In genomic region chr5:179288101-179288808, GRCh38 we compare ENCODE assay signal across 21 cellular contexts. TPM values are rescaled to one million over a fixed set of nuclear protein-coding genes. Genes with fewer than 3 reads are reported as not detected.
DNase-seq lines count a peak whose midpoint lies in the region; ATAC-seq and TF ChIP-seq lines count a peak whose summit lies in the region.
"Had no signal": no experiment of that assay in that cellular context is flagged by ENCODE, and none has a peak within 500 bp of the region (broad histone marks: within the 10 kb centered on the region; RNA-seq: fewer than 3 reads in every experiment).

No MANE protein-coding gene starts in this region.

- H2AK5ac ChIP-seq in H9 (ENCODE audit: insufficient read length, low read length) (no peak overlapping the region), neuronal stem cell (ENCODE audit: low read depth, low read length) (peak overlapping the region; percentile 91)

- H2BK12ac ChIP-seq in H9 (ENCODE audit: insufficient read length, low read depth, low read length) (no peak overlapping the region), neuronal stem cell (ENCODE audit: low read length) (no peak overlapping the region)

- H3K9ac ChIP-seq in H9 (ENCODE audit: extremely low read depth, insufficient read length, low read length): no peak overlapping the region
- no peak overlapping the region for H3K9ac ChIP-seq in neuronal stem cell (ENCODE audit: low read depth, low read length, poor library complexity)
- peak overlapping the region in 1 of 5 donors; percentile 17 for H3K9ac ChIP-seq in subcutaneous abdominal adipose tissue (ENCODE audit: low read length in 5 of 5)

- H3K4me3 ChIP-seq in neuronal stem cell (ENCODE audit: low read length in 2 of 2) (no peak overlapping the region), subcutaneous abdominal adipose tissue (ENCODE audit: low read depth in 1 of 5, low read length in 5 of 5) (no peak overlapping the region)
- H3K4me3 ChIP-seq in CD8-positive, alpha-beta T cell (ENCODE audit: low read depth, low read length): no peak overlapping the region
- H3K4me3 ChIP-seq: gastroesophageal sphincter, skin epidermis had no signal

- H3K9me3 ChIP-seq in H9 (ENCODE audit: control insufficient read depth, low read depth, low read length) (no peaks in the 10 kb centered on the region), neuronal stem cell (replicated peaks in 1 of 2; ENCODE audit: control insufficient read depth in 2 of 2, insufficient read depth in 1 of 2, low read depth in 1 of 2, low read length in 2 of 2) (no peaks in the 10 kb centered on the region), subcutaneous abdominal adipose tissue (ENCODE audit: control insufficient read depth in 5 of 5, low read length in 5 of 5) (no peaks in the 10 kb centered on the region)
- H3K9me3 ChIP-seq in CD8-positive, alpha-beta T cell (ENCODE audit: low read length): no peaks in the 10 kb centered on the region
- H3K9me3 ChIP-seq: gastroesophageal sphincter had no signal

- H2BK15ac ChIP-seq in H9 (ENCODE audit: low read depth, low read length) (no peak overlapping the region), neuronal stem cell (ENCODE audit: low read length) (peak overlapping the region; percentile 85)

- H3K14ac ChIP-seq in H9 (ENCODE audit: insufficient read depth, low read length) (peak overlapping the region; percentile 55; the same call in 1 of the 2 replicates), neuronal stem cell (ENCODE audit: low read length) (peak overlapping the region; percentile 56)

- H3K36me3 Mint-ChIP-seq in H9 (ENCODE audit: insufficient read depth in 1 of 3, low read depth in 3 of 3) (no peaks in the 10 kb centered on the region), chondrocyte (ENCODE audit: low read depth) (peaks cover under 1% of the 10 kb centered on the region)
- H3K36me3 Mint-ChIP-seq in CD8-positive, alpha-beta T cell: no peaks in the 10 kb centered on the region

- POLR2A ChIA-PET in CD8-positive, alpha-beta T cell (lab: Charles Lee): no interaction called here

- H3K27ac ChIP-seq in H9 (ENCODE audit: insufficient read length, low read depth, low read length) (no peak overlapping the region), neuronal stem cell (replicated peaks; ENCODE audit: low read length) (no peak overlapping the region), subcutaneous abdominal adipose tissue (ENCODE audit: low read depth, low read length) (peak overlapping the region; percentile 41)
- H3K27ac ChIP-seq in CD8-positive, alpha-beta T cell (ENCODE audit: low read depth, low read length): no peak overlapping the region
- H3K27ac ChIP-seq: gastroesophageal sphincter, skin epidermis had no signal

- DNase-seq in H9 (no peak), chondrocyte (ENCODE audit: low spot score) (peak; percentile 70), neuronal stem cell (ENCODE audit: low spot score) (no peak), cortex of kidney (lab: John Stamatoyannopoulos, UW) (no peak)
- no peak for DNase-seq in CD8-positive, alpha-beta T cell
- DNase-seq: activated CD4-positive, alpha-beta T cell treated with anti-CD3 and anti-CD28 coated beads for 4 hours; activated CD8-positive, alpha-beta memory T cell treated with anti-CD3 and anti-CD28 coated beads, Interleukin-2, amount 50 U/mL, for 4 hours; DND-41; effector CD4-positive, alpha-beta T cell; HFFc6; NCI-H1105 treated with DMSO at 0.1 percent for 48 hours; NCI-H2081 treated with DMSO at 0.1 percent for 48 hours; NCI-H524 treated with DMSO at 0.1 percent for 48 hours; nucleus accumbens; stimulated activated CD4-positive, alpha-beta T cell treated with anti-CD3 and anti-CD28 coated beads, Interleukin-4, amount 100 ng/mL, for 1 hour; stimulated activated naive CD8-positive, alpha-beta T cell treated with anti-CD3 and anti-CD28 coated beads, Interleukin-15, amount 100 ng/mL, for 72 hours had no signal

- H4K91ac ChIP-seq in H9 (ENCODE audit: insufficient read length, low read depth, low read length) (no peak overlapping the region), neuronal stem cell (ENCODE audit: low read depth, low read length, poor library complexity) (no peak overlapping the region)

- H3K79me2 ChIP-seq in H9 (ENCODE audit: insufficient read depth, low read length): no peaks in the 10 kb centered on the region

- H2AFZ ChIP-seq in H9 (ENCODE audit: low read length): no peak overlapping the region
- no peak overlapping the region for H2AFZ ChIP-seq in neuronal stem cell (ENCODE audit: low read length)

- H3K27me3 ChIP-seq in H9 (ENCODE audit: insufficient read depth, low read length): no peaks in the 10 kb centered on the region
- no peaks in the 10 kb centered on the region for H3K27me3 ChIP-seq in neuronal stem cell (ENCODE audit: control insufficient read depth in 3 of 3, insufficient read depth in 3 of 3, low read depth in 1 of 3, low read length in 3 of 3)
- H3K27me3 ChIP-seq in subcutaneous abdominal adipose tissue (ENCODE audit: control insufficient read depth in 5 of 5, insufficient read depth in 4 of 5, low read length in 5 of 5): no peaks in the 10 kb centered on the region
- H3K27me3 ChIP-seq in CD8-positive, alpha-beta T cell (ENCODE audit: insufficient read depth, low read length): no peaks in the 10 kb centered on the region
- H3K27me3 ChIP-seq: gastroesophageal sphincter had no signal

- intact Hi-C loops in CD8-positive, alpha-beta T cell (cut with DNase I, micrococcal nuclease): no loop called here

- H2BK120ac ChIP-seq in H9 (ENCODE audit: low read depth, low read length, poor library complexity, severe bottlenecking) (no peak overlapping the region), neuronal stem cell (ENCODE audit: low read depth, low read length) (no peak overlapping the region)

- WGBS in H9 (ENCODE audit: extremely low coverage, insufficient read length, low lambda C conversion rate): no CpG with 5 or more reads among the region's 21 CpGs
- WGBS in neuronal stem cell (ENCODE audit: extremely low coverage in 2 of 2, insufficient read length in 2 of 2, insufficient replicate concordance in 1 of 2), 2 donors: no CpG with 5 or more reads among the region's 21 CpGs

- H3K27me3 Mint-ChIP-seq in H9 (ENCODE audit: low read depth) (no peaks in the 10 kb centered on the region), chondrocyte (ENCODE audit: low read depth) (no peaks in the 10 kb centered on the region)
- H3K27me3 Mint-ChIP-seq in CD8-positive, alpha-beta T cell (ENCODE audit: low read depth): no peaks in the 10 kb centered on the region
- H3K27me3 Mint-ChIP-seq: stimulated activated naive CD8-positive, alpha-beta T cell treated with anti-CD3 and anti-CD28 coated beads, Interleukin-15, amount 100 ng/mL, for 72 hours had no signal

- H4K20me1 ChIP-seq in H9 (ENCODE audit: control insufficient read depth, insufficient read depth, insufficient read length): no peaks in the 10 kb centered on the region

- H3K4me1 ChIP-seq in H9 (ENCODE audit: insufficient read depth, low read length): no peaks in the 10 kb centered on the region
- peaks cover 0 to 11% of the 10 kb centered on the region in 2 donors for H3K4me1 ChIP-seq in neuronal stem cell (ENCODE audit: control insufficient read depth in 2 of 2, insufficient read depth in 1 of 2, low read depth in 1 of 2, low read length in 2 of 2)
- peaks cover 17 to 68% (median 54%) of the 10 kb centered on the region in 5 donors for H3K4me1 ChIP-seq in subcutaneous abdominal adipose tissue (ENCODE audit: control insufficient read depth in 5 of 5, insufficient read depth in 5 of 5, low read length in 5 of 5)
- no peaks in the 10 kb centered on the region for H3K4me1 ChIP-seq in CD8-positive, alpha-beta T cell (ENCODE audit: insufficient read depth, low read length)

- TF ChIP-seq CTCF in H9 (conservative IDR thresholded peaks at IDR 0.05): no peak
- no peak for TF ChIP-seq CTCF in chondrocyte (IDR thresholded peaks at IDR 0.05)
- no peak for TF ChIP-seq CTCF in CD8-positive, alpha-beta T cell (IDR thresholded peaks at IDR 0.05)

- H3K4ac ChIP-seq in H9 (ENCODE audit: low read depth, low read length): no peak overlapping the region
- no peak overlapping the region for H3K4ac ChIP-seq in neuronal stem cell (ENCODE audit: low read length)

- H3K4me1 Mint-ChIP-seq in H9 (no peaks in the 10 kb centered on the region), chondrocyte (ENCODE audit: low read depth) (peaks cover 20% of the 10 kb centered on the region)
- no peaks in the 10 kb centered on the region for H3K4me1 Mint-ChIP-seq in CD8-positive, alpha-beta T cell (ENCODE audit: low read depth)
- H3K4me1 Mint-ChIP-seq: stimulated activated naive CD8-positive, alpha-beta T cell treated with anti-CD3 and anti-CD28 coated beads, Interleukin-15, amount 100 ng/mL, for 72 hours had no signal

- H3K23me2 ChIP-seq in H9 (ENCODE audit: insufficient read length, low read depth, low read length, poor library complexity, severe bottlenecking): no peaks in the 10 kb centered on the region

- H3K56ac ChIP-seq in H9 (ENCODE audit: insufficient read length, low read depth, low read length): no peak overlapping the region

- no peak overlapping the region for H4K8ac ChIP-seq in H9 (replicated peaks; ENCODE audit: insufficient read length, low read depth, low read length)
- H4K8ac ChIP-seq in neuronal stem cell (ENCODE audit: low read depth, low read length): no peak overlapping the region

- no peak overlapping the region for H4K5ac ChIP-seq in H9 (ENCODE audit: insufficient read length, low read depth, low read length)

- H2BK20ac ChIP-seq in H9 (ENCODE audit: low read depth, low read length, poor library complexity, severe bottlenecking): no peak overlapping the region

- CTCF ChIA-PET in CD8-positive, alpha-beta T cell (lab: Charles Lee): no interaction called here

- H3K9me3 Mint-ChIP-seq in H9: no peaks in the 10 kb centered on the region
- peaks cover 3% of the 10 kb centered on the region for H3K9me3 Mint-ChIP-seq in chondrocyte (ENCODE audit: low read depth)
- no peaks in the 10 kb centered on the region for H3K9me3 Mint-ChIP-seq in CD8-positive, alpha-beta T cell
- H3K9me3 Mint-ChIP-seq: HFFc6; stimulated activated naive CD8-positive, alpha-beta T cell treated with anti-CD3 and anti-CD28 coated beads, Interleukin-15, amount 100 ng/mL, for 72 hours had no signal

- H3K23ac ChIP-seq in H9 (ENCODE audit: insufficient read length, low read depth, low read length): no peak overlapping the region
- H3K23ac ChIP-seq in neuronal stem cell (ENCODE audit: low read depth, low read length, poor library complexity): no peak overlapping the region

- H3K79me1 ChIP-seq in H9 (ENCODE audit: insufficient read depth, low read depth, low read length, poor library complexity, severe bottlenecking) (no peaks in the 10 kb centered on the region), neuronal stem cell (ENCODE audit: low read depth, low read length) (peaks cover 2% of the 10 kb centered on the region)

- no peak overlapping the region for H3T11ph ChIP-seq in H9 (ENCODE audit: low read length)

- H2BK5ac ChIP-seq in H9 (ENCODE audit: insufficient read length, low read length) (no peak overlapping the region), neuronal stem cell (ENCODE audit: low read length) (peak overlapping the region; percentile 29)

- H3K36me3 ChIP-seq in neuronal stem cell (replicated peaks in 1 of 2; ENCODE audit: control insufficient read depth in 2 of 2, insufficient read depth in 2 of 2, low read length in 2 of 2): no peaks in the 10 kb centered on the region
- peaks cover 0 to 5% (median 0%) of the 10 kb centered on the region in 5 donors for H3K36me3 ChIP-seq in subcutaneous abdominal adipose tissue (ENCODE audit: control insufficient read depth in 5 of 5, insufficient read depth in 5 of 5, low read length in 5 of 5)
- no peaks in the 10 kb centered on the region for H3K36me3 ChIP-seq in CD8-positive, alpha-beta T cell (ENCODE audit: insufficient read depth, low read length)
- H3K36me3 ChIP-seq: gastroesophageal sphincter had no signal

- ATAC-seq in HG03280 (IDR thresholded peaks at IDR 0.05; ENCODE audit: unreplicated experiment): no peak
- ATAC-seq in CD8-positive, alpha-beta T cell: no peak
- ATAC-seq: gastroesophageal sphincter, left lobe of liver had no signal

- H3K27ac Mint-ChIP-seq in H9 (no peak overlapping the region), chondrocyte (ENCODE audit: unreplicated experiment) (no peak overlapping the region)
- H3K27ac Mint-ChIP-seq in CD8-positive, alpha-beta T cell: no peak overlapping the region
- H3K27ac Mint-ChIP-seq: HFFc6 had no signal

- H3K18ac ChIP-seq in H9 (ENCODE audit: insufficient read length, low read depth, low read length) (no peak overlapping the region), neuronal stem cell (ENCODE audit: low read length) (peak overlapping the region; percentile 86)

- H3K4me3 Mint-ChIP-seq in H9: no peak overlapping the region
- no peak overlapping the region for H3K4me3 Mint-ChIP-seq in chondrocyte (ENCODE audit: unreplicated experiment)
- no peak overlapping the region for H3K4me3 Mint-ChIP-seq in CD8-positive, alpha-beta T cell
- H3K4me3 Mint-ChIP-seq: HFFc6; stimulated activated naive CD8-positive, alpha-beta T cell treated with anti-CD3 and anti-CD28 coated beads, Interleukin-15, amount 100 ng/mL, for 72 hours had no signal

- H3K4me2 ChIP-seq in H9 (ENCODE audit: insufficient read depth, insufficient read length, low read length) (no peak overlapping the region), neuronal stem cell (ENCODE audit: insufficient read depth, low read length, poor library complexity, severe bottlenecking) (no peak overlapping the region)

RNA-seq across cellular contexts. Expression of gene ADAMTS2, which starts 57.0 kb away (rescaled TPM):
- total RNA-seq in H9 (2021): 5.4 and 5.9 TPM in 2 replicates
- total RNA-seq in chondrocyte: 17.9 to 93.2 TPM (median 91.2 TPM) in 3 replicates
- 5.3 TPM for polyA plus RNA-seq in neuronal stem cell (2013, experiment 1 of 2)
- polyA plus RNA-seq in neuronal stem cell (2013, experiment 2 of 2): 5.7 TPM
- not detected for total RNA-seq in CD8-positive, alpha-beta T cell
